Comparison of ENCODE assay signal across 1 cellular context in the genomic region with DNA sequence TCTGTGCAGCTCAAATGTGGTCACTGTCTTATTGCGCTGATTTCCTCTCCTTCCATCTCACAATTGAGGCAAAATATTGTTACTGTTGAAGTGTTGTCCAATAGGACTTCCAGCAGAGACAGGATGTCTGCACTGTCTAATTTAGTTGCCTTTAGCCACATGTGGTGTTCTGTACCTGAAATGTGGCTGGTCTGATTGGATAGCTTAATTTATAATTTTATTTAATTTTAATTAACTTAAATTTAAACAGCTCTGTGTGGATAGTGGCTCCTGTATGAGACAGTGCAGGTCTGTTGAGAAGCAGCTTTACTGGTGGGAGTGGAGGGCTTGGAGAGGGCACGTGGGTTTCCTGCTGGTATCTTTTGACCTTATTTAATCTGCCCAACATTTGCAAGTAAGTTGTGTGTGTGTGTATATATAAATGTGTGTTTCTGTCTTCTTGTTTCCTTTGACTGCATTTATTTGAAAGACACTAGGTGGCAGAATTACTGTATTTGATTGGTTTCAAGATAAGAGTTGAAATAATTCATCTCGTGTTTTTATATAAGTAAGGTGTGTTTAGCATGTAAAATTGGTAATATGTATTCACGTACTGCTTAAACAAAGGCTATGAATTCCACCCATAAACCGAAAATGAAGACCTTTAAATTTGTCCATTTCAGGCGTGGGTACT.
TF ChIP-seq lines count a peak whose summit lies in the region.

No MANE protein-coding gene starts in this region.

TF ChIP-seq in IMR-90, 13 proteins besides CTCF, POLR2A, EP300 and RAD21:
- TF ChIP-seq SMC3 (IDR thresholded peaks at IDR 0.05; ENCODE audit: low read depth, low read length) (peak; percentile 28; the same call in 1 of the 2 replicates), RCOR1 (IDR thresholded peaks at IDR 0.05; ENCODE audit: insufficient replicate concordance, low read length) (no peak)
